Comparison of ENCODE assay signal across 8 cellular contexts in genomic region chr1:13807213-13807612, GRCh38.
A peak's percentile ranks its signal among the peaks of the same experiment; 100 is the strongest.
DNase-seq lines count a peak whose midpoint lies in the region; ATAC-seq and TF ChIP-seq lines count a peak whose summit lies in the region.

No MANE protein-coding gene starts in this region.

- no peak overlapping the region for H3K4me3 Mint-ChIP-seq in activated naive CD4-positive, alpha-beta T cell treated with anti-CD3 and anti-CD28 coated beads for 36 hours
- no peak overlapping the region for H3K4me3 Mint-ChIP-seq in endothelial cell (ENCODE audit: unreplicated experiment)
- no peak overlapping the region for H3K4me3 Mint-ChIP-seq in stimulated activated memory B cell treated with anti-CD40 and anti-IgM and Interleukin-4, amounts not matched to agents 10 μg/mL and 1 μg/mL and 100 μg/mL, for 72 hours

- CTCF ChIA-PET in activated naive CD4-positive, alpha-beta T cell treated with anti-CD3 and anti-CD28 coated beads for 36 hours (lab: Charles Lee) = no interaction called here

- no peak for ATAC-seq in activated naive CD4-positive, alpha-beta T cell treated with anti-CD3 and anti-CD28 coated beads, Interleukin-2, amount 50 U/mL, for 72 hours
- ATAC-seq in stimulated activated memory B cell treated with anti-CD40 and anti-IgM and Interleukin-4, amounts not matched to agents 10 μg/mL and 1 μg/mL and 100 μg/mL, for 72 hours = peak; percentile 46
- ATAC-seq in GM21529 (IDR thresholded peaks at IDR 0.05; ENCODE audit: unreplicated experiment) (no peak), HG03045 (IDR thresholded peaks at IDR 0.05; ENCODE audit: unreplicated experiment) (no peak)

- peaks cover 13% of the 10 kb centered on the region for H3K4me1 Mint-ChIP-seq in activated naive CD4-positive, alpha-beta T cell treated with anti-CD3 and anti-CD28 coated beads for 36 hours (ENCODE audit: low read depth)
- H3K4me1 Mint-ChIP-seq in endothelial cell (ENCODE audit: unreplicated experiment) = peaks cover 5% of the 10 kb centered on the region
- peaks cover 78% of the 10 kb centered on the region for H3K4me1 Mint-ChIP-seq in stimulated activated memory B cell treated with anti-CD40 and anti-IgM and Interleukin-4, amounts not matched to agents 10 μg/mL and 1 μg/mL and 100 μg/mL, for 72 hours

- H3K27ac Mint-ChIP-seq in activated naive CD4-positive, alpha-beta T cell treated with anti-CD3 and anti-CD28 coated beads for 36 hours = no peak overlapping the region
- H3K27ac Mint-ChIP-seq in activated naive CD4-positive, alpha-beta T cell treated with anti-CD3 and anti-CD28 coated beads, Interleukin-2, amount 50 U/mL, for 72 hours = peak overlapping the region in 1 of 2 donors; percentile 69
- no peak overlapping the region for H3K27ac Mint-ChIP-seq in endothelial cell (ENCODE audit: unreplicated experiment)
- H3K27ac Mint-ChIP-seq in stimulated activated memory B cell treated with anti-CD40 and anti-IgM and Interleukin-4, amounts not matched to agents 10 μg/mL and 1 μg/mL and 100 μg/mL, for 72 hours = peak overlapping the region; percentile 23

- no peaks in the 10 kb centered on the region for H3K27me3 Mint-ChIP-seq in activated naive CD4-positive, alpha-beta T cell treated with anti-CD3 and anti-CD28 coated beads for 36 hours (ENCODE audit: low read depth)
- H3K27me3 Mint-ChIP-seq in endothelial cell (ENCODE audit: unreplicated experiment) = peaks cover 10% of the 10 kb centered on the region
- no peaks in the 10 kb centered on the region for H3K27me3 Mint-ChIP-seq in stimulated activated memory B cell treated with anti-CD40 and anti-IgM and Interleukin-4, amounts not matched to agents 10 μg/mL and 1 μg/mL and 100 μg/mL, for 72 hours

- peak; percentile 26 for DNase-seq in activated naive CD4-positive, alpha-beta T cell treated with anti-CD3 and anti-CD28 coated beads for 36 hours
- no peak for DNase-seq in activated naive CD4-positive, alpha-beta T cell treated with anti-CD3 and anti-CD28 coated beads, Interleukin-2, amount 50 U/mL, for 72 hours (ENCODE audit: low spot score in 2 of 2)
- DNase-seq in NCI-H82 (lab: John Stamatoyannopoulos, UW) (peak; percentile 62), endothelial cell (ENCODE audit: low spot score) (peak; percentile 70), GM19240 (ENCODE audit: insufficient read length, low spot score) (no peak)

- intact Hi-C loops in activated naive CD4-positive, alpha-beta T cell treated with anti-CD3 and anti-CD28 coated beads for 36 hours (cut with micrococcal nuclease) = no loop called here

- H3K36me3 Mint-ChIP-seq in activated naive CD4-positive, alpha-beta T cell treated with anti-CD3 and anti-CD28 coated beads for 36 hours (ENCODE audit: low read depth) = no peaks in the 10 kb centered on the region
- no peaks in the 10 kb centered on the region for H3K36me3 Mint-ChIP-seq in activated naive CD4-positive, alpha-beta T cell treated with anti-CD3 and anti-CD28 coated beads, Interleukin-2, amount 50 U/mL, for 72 hours
- H3K36me3 Mint-ChIP-seq in endothelial cell (ENCODE audit: low read depth, unreplicated experiment) = peaks cover 3% of the 10 kb centered on the region
- peaks cover 52% of the 10 kb centered on the region for H3K36me3 Mint-ChIP-seq in stimulated activated memory B cell treated with anti-CD40 and anti-IgM and Interleukin-4, amounts not matched to agents 10 μg/mL and 1 μg/mL and 100 μg/mL, for 72 hours

- H3K9me3 Mint-ChIP-seq in activated naive CD4-positive, alpha-beta T cell treated with anti-CD3 and anti-CD28 coated beads for 36 hours = no peaks in the 10 kb centered on the region
- no peaks in the 10 kb centered on the region for H3K9me3 Mint-ChIP-seq in activated naive CD4-positive, alpha-beta T cell treated with anti-CD3 and anti-CD28 coated beads, Interleukin-2, amount 50 U/mL, for 72 hours
- no peaks in the 10 kb centered on the region for H3K9me3 Mint-ChIP-seq in endothelial cell (ENCODE audit: unreplicated experiment)
- H3K9me3 Mint-ChIP-seq in stimulated activated memory B cell treated with anti-CD40 and anti-IgM and Interleukin-4, amounts not matched to agents 10 μg/mL and 1 μg/mL and 100 μg/mL, for 72 hours = no peaks in the 10 kb centered on the region

- peak; percentile 36 for TF ChIP-seq CTCF in endothelial cell (IDR thresholded peaks at IDR 0.05; ENCODE audit: unreplicated experiment)

Comparison
In these comparisons a context has a peak if more than half of its experiments do, and no peak if none do; other contexts are left out.
1. DNase-seq: peak in activated naive CD4-positive, alpha-beta T cell treated with anti-CD3 and anti-CD28 coated beads for 36 hours (single experiment), NCI-H82 (single experiment) and endothelial cell (single experiment); none in activated naive CD4-positive, alpha-beta T cell treated with anti-CD3 and anti-CD28 coated beads, Interleukin-2, amount 50 U/mL, for 72 hours (0 of 2) and GM19240 (single experiment).